11 cellular contexts compared by ENCODE assay signal in genomic region chr7:64667311-64667710, GRCh38. TPM values are rescaled to one million over a fixed set of nuclear protein-coding genes. Genes with fewer than 3 reads are reported as not detected.
DNase-seq lines count a peak whose midpoint lies in the region; ATAC-seq, FAIRE-seq and TF ChIP-seq lines count a peak whose summit lies in the region.
"Had no signal": no experiment of that assay in that cellular context is flagged by ENCODE, and none has a peak within 500 bp of the region (broad histone marks: within the 10 kb centered on the region; RNA-seq: fewer than 3 reads in every experiment).

No MANE protein-coding gene starts in this region.

- H3K9me3 ChIP-seq in GM23248 (ENCODE audit: low read depth) (no peaks in the 10 kb centered on the region), pancreas (no peaks in the 10 kb centered on the region), left ventricle myocardium inferior (replicated peaks) (no peaks in the 10 kb centered on the region)

- H3K9me3 Mint-ChIP-seq in activated CD4-positive, alpha-beta memory T cell treated with anti-CD3 and anti-CD28 coated beads, Interleukin-2, amount 10 ng/mL, durations not matched to agents 7 days and 5 days, result peaks cover 44% of the 10 kb centered on the region
- H3K9me3 Mint-ChIP-seq in immature natural killer cell, result no peaks in the 10 kb centered on the region

- TF ChIP-seq CTCF in pancreas (IDR thresholded peaks at IDR 0.05) (no peak), left ventricle myocardium inferior (IDR thresholded peaks at IDR 0.05; ENCODE audit: borderline replicate concordance) (no peak)

- H4K20me1 ChIP-seq in GM23248 (ENCODE audit: insufficient read depth), result no peaks in the 10 kb centered on the region

- in situ Hi-C loops in GM23248 (cut with MboI), result no loop called here

- H3K36me3 ChIP-seq in ACC112 (ENCODE audit: insufficient read depth, low read length) (peaks cover 18% of the 10 kb centered on the region), GM23248 (ENCODE audit: low read depth) (no peaks in the 10 kb centered on the region), pancreas (no peaks in the 10 kb centered on the region), left ventricle myocardium inferior (peaks cover 13% of the 10 kb centered on the region)

- peak overlapping the region; percentile 90 for H3K4me3 ChIP-seq in ACC112 (ENCODE audit: low read depth, low read length)
- peak overlapping the region; percentile 96 for H3K4me3 ChIP-seq in GM23248
- no peak overlapping the region for H3K4me3 ChIP-seq in pancreas
- no peak overlapping the region for H3K4me3 ChIP-seq in left ventricle myocardium inferior

- intact Hi-C loops in pancreas (cut with DNase I) (no loop called here), left ventricle myocardium inferior (cut with micrococcal nuclease) (no loop called here)

- H3K27ac ChIP-seq in ACC112 (ENCODE audit: low read depth, low read length) (no peak overlapping the region), GM23248 (no peak overlapping the region), pancreas (no peak overlapping the region), left ventricle myocardium inferior (replicated peaks) (no peak overlapping the region)

- peak overlapping the region; percentile 95 for H3K4me3 Mint-ChIP-seq in activated CD4-positive, alpha-beta memory T cell treated with anti-CD3 and anti-CD28 coated beads, Interleukin-2, amount 10 ng/mL, durations not matched to agents 7 days and 5 days
- peak overlapping the region; percentile 93 to 97 (median 95) for H3K4me3 Mint-ChIP-seq in immature natural killer cell

- peak overlapping the region; percentile 90 for H3K4me2 ChIP-seq in GM23248 (ENCODE audit: unreplicated experiment)

- H3K36me3 Mint-ChIP-seq in activated CD4-positive, alpha-beta memory T cell treated with anti-CD3 and anti-CD28 coated beads, Interleukin-2, amount 10 ng/mL, durations not matched to agents 7 days and 5 days (ENCODE audit: low read depth), result peaks cover 69% of the 10 kb centered on the region
- peaks cover 6 to 19% (median 16%) of the 10 kb centered on the region in 3 donors for H3K36me3 Mint-ChIP-seq in immature natural killer cell

- no peaks in the 10 kb centered on the region for H3K27me3 ChIP-seq in ACC112 (ENCODE audit: insufficient read depth, low read length)
- H3K27me3 ChIP-seq in GM23248 (replicated peaks; ENCODE audit: insufficient read depth), result no peaks in the 10 kb centered on the region
- no peaks in the 10 kb centered on the region for H3K27me3 ChIP-seq in pancreas
- no peaks in the 10 kb centered on the region for H3K27me3 ChIP-seq in left ventricle myocardium inferior (ENCODE audit: low read depth)

- H3F3A ChIP-seq in GM23248 (ENCODE audit: insufficient read depth), result no peaks in the 10 kb centered on the region

- DNase-seq in GM23248, result no peak
- DNase-seq in activated CD4-positive, alpha-beta memory T cell treated with anti-CD3 and anti-CD28 coated beads, Interleukin-2, amount 10 ng/mL, durations not matched to agents 7 days and 5 days, result no peak
- DNase-seq in immature natural killer cell, result no peak
- DNase-seq in pancreas, result no peak
- DNase-seq in NCI-H2227 (lab: John Stamatoyannopoulos, UW; ENCODE audit: unreplicated experiment), result no peak
- no peak for DNase-seq in left ventricle myocardium inferior
- DNase-seq: Kasumi-1; stimulated activated naive CD4-positive, alpha-beta T cell treated with Interleukin-2 at 50 U/mL for 16 hours had no signal

- peak overlapping the region; percentile 95 for H3K9ac ChIP-seq in GM23248

- H3K9me2 ChIP-seq in GM23248 (ENCODE audit: insufficient read depth), result no peaks in the 10 kb centered on the region

- FAIRE-seq in pancreas (lab: Jason Lieb, UNC), result no peak
- FAIRE-seq: islet of Langerhans had no signal

- ATAC-seq in pancreas (no peak), HG02981 (IDR thresholded peaks at IDR 0.05; ENCODE audit: unreplicated experiment) (no peak)

- H2AFZ ChIP-seq in ACC112 (ENCODE audit: low read length, unreplicated experiment) (no peak overlapping the region), GM23248 (no peak overlapping the region)

- H3K4me1 ChIP-seq in ACC112 (ENCODE audit: control insufficient read depth, insufficient read depth, low read length, unreplicated experiment) (peaks cover 10% of the 10 kb centered on the region), GM23248 (ENCODE audit: insufficient read depth) (peaks cover 13% of the 10 kb centered on the region), pancreas (peaks cover 0 to 8% (median 3%) of the 10 kb centered on the region in 3 donors), left ventricle myocardium inferior (peaks cover 22% of the 10 kb centered on the region)

- CTCF ChIA-PET in activated CD4-positive, alpha-beta memory T cell treated with anti-CD3 and anti-CD28 coated beads, Interleukin-2, amount 10 ng/mL, durations not matched to agents 7 days and 5 days (lab: Charles Lee), result interaction anchor here (1.0 kb wide), 1 partner anchor 236 kb away, joined by 3 read pairs; the partner anchor contains the start of gene ZNF273

- peaks cover 59% of the 10 kb centered on the region for H3K79me2 ChIP-seq in ACC112 (ENCODE audit: control insufficient read depth, insufficient read depth, low read length, unreplicated experiment)
- H3K79me2 ChIP-seq in GM23248 (ENCODE audit: insufficient read depth), result peaks cover 60% of the 10 kb centered on the region

- peak overlapping the region; percentile 96 for H3K27ac Mint-ChIP-seq in activated CD4-positive, alpha-beta memory T cell treated with anti-CD3 and anti-CD28 coated beads, Interleukin-2, amount 10 ng/mL, durations not matched to agents 7 days and 5 days
- peak overlapping the region; percentile 92 to 97 (median 94) for H3K27ac Mint-ChIP-seq in immature natural killer cell

- peaks cover 35% of the 10 kb centered on the region for H3K4me1 Mint-ChIP-seq in activated CD4-positive, alpha-beta memory T cell treated with anti-CD3 and anti-CD28 coated beads, Interleukin-2, amount 10 ng/mL, durations not matched to agents 7 days and 5 days
- H3K4me1 Mint-ChIP-seq in immature natural killer cell, result peaks cover 52 to 74% of the 10 kb centered on the region in 2 donors

- POLR2A ChIA-PET in activated CD4-positive, alpha-beta memory T cell treated with anti-CD3 and anti-CD28 coated beads, Interleukin-2, amount 10 ng/mL, durations not matched to agents 7 days and 5 days (lab: Charles Lee), result interaction anchor here (1.2 to 3.2 kb wide), 11 partner anchors 13 to 1826 kb away, joined by 3 to 48 read pairs (median 10); partner anchors contain the start of genes ERV3-1, ZNF138, ZNF273 and ZNF680

- 97 to 99% methylated on average over 2 of the region's 2 CpGs for WGBS in GM23248 (ENCODE audit: low coverage in 1 of 2, low lambda C conversion rate in 2 of 2, missing lambda C conversion rate in 2 of 2), 2 experiments
- 22% methylated on average over 2 of the region's 2 CpGs for WGBS in pancreas, 2 donors

- no peaks in the 10 kb centered on the region for H3K27me3 Mint-ChIP-seq in activated CD4-positive, alpha-beta memory T cell treated with anti-CD3 and anti-CD28 coated beads, Interleukin-2, amount 10 ng/mL, durations not matched to agents 7 days and 5 days
- H3K27me3 Mint-ChIP-seq in immature natural killer cell (ENCODE audit: low read depth in 3 of 3), result peaks cover 6 to 8% (median 7%) of the 10 kb centered on the region in 3 donors

RNA-seq across cellular contexts. Expression of gene ZNF107, which starts 1.4 kb away (rescaled TPM):
- 2.8 and 3.2 TPM in 2 replicates for total RNA-seq in GM23248 (2014; rRNA removed; shearing (Covaris generic))
- polyA plus RNA-seq in GM23248 (2016; fragmentation: Nextera tagmentation; extraction: Ambion mirVana), result 1.6 and 2.5 TPM in 2 replicates
- total RNA-seq in activated CD4-positive, alpha-beta memory T cell treated with anti-CD3 and anti-CD28 coated beads, Interleukin-2, amount 10 ng/mL, durations not matched to agents 7 days and 5 days, result 10 to 100 TPM; 19.5 to 20.0 TPM
- 1 to 10 TPM; 2.8 to 5.6 (median 3.5) TPM for polyA plus RNA-seq in immature natural killer cell
- 1 to 10 TPM in 5 of 6 donors, under 1 TPM in 1; 0.75 to 2.9 (median 1.6) TPM for total RNA-seq in pancreas
- 1 to 10 TPM in 1 of 2 donors, under 1 TPM in 1; 0.68 to 1.7 TPM for polyA plus RNA-seq in pancreas
- 1.4 TPM for total RNA-seq in left ventricle myocardium inferior

Comparison
In these comparisons a context has a peak if more than half of its experiments do, and no peak if none do; other contexts are left out.
1. H3K4me3 ChIP-seq: peak in ACC112 (single experiment) and GM23248 (single experiment); none in pancreas (0 of 4) and left ventricle myocardium inferior (single experiment).